ENCODE assay signal across 1 cellular context in the genomic region with DNA sequence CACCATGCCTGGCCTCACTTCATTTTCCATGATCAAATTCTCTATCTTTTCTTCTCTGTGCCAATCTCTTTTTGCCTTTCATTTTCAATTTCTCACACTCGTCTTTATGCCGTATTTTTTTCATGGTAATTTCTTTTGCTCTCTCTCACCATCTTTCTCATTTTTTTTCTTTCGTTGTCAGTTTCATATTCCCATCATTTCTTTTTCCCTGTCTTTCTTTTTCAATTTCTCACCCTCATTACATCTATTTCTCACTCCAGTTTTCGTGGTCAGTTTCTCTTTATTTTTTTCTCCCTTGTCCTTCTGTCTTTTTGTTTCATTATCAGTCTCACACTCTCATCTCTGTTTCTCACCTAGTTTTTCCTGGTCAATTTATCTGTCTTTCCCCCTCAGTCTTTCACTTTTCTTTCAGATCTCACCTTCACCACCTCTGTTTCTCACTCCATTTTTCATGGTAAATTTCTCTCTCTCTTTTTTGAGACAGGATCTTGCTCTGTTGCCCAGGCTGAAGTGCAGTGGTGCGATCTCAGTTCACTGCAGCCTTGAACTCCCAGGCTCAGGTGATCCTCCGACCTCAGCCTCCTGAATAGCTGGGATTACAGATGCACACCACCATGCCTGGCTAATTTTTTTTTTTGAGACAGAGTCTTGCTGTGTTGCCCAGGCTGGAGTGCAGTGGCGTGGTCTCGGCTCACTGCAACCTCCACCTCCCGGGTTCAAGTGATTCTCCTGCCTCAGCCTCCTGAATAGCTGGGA.
TF ChIP-seq lines count a peak whose summit lies in the region.

No MANE protein-coding gene starts in this region.

TF ChIP-seq in HEK293, 187 proteins besides CTCF, POLR2A, EP300 and RAD21:
- no peak for TF ChIP-seq ZNF311 (tag by site-specific recombination; IDR thresholded peaks at IDR 0.05; ENCODE audit: borderline replicate concordance)
- peak; percentile 98 for TF ChIP-seq PRDM1 (tag by site-specific recombination; IDR thresholded peaks at IDR 0.05)
- no peak for TF ChIP-seq ZNF146 (tag by site-specific recombination; IDR thresholded peaks at IDR 0.05)
- peak; percentile 92 for TF ChIP-seq ZNF121 (tag by site-specific recombination; IDR thresholded peaks at IDR 0.05)
- peak; percentile 62 for TF ChIP-seq ZNF366 (tag by site-specific recombination; conservative IDR thresholded peaks at IDR 0.05)
